Comparison of ENCODE assay signal across 11 cellular contexts in the genomic region with DNA sequence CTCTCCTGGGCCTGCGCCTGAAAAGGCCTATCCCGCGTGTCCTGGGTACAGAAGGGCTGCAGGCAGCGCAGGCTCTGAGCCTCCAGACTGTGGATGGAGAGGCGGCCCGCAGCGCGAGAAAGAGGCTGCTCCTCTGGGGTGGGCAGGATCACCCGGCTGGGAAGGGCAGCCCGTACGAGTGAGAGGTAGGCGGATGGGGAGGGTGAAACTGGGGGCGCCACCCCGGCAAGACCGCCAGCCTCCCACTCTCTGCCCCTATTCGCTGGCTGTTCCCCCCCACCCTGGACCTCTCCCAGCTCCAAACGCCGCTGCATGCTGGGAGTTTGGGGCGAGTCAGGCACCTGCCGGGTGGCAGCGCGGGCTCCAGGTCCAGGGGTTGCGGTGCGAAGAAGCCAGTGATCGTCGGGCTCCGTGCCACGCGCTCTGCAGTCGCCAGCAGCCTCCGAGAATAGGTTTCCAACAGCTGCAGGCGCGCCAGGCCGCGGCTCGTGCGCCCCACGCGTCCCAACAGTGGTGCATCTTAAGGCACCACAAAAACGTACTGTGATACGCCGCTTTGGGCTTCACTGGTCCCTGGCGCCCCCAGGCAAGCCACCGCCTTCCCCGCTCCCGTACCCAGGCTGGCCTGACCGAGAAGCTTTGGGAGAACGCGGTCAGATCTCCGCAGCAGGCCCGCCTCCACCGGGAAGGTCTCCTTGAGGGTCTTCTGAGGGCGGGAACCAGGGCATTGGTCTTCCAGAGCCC. TPM values are rescaled to one million over a fixed set of nuclear protein-coding genes. Genes with fewer than 3 reads are reported as not detected.
DNase-seq lines count a peak whose midpoint lies in the region; ATAC-seq, FAIRE-seq and TF ChIP-seq lines count a peak whose summit lies in the region.
"Had no signal": no experiment of that assay in that cellular context is flagged by ENCODE, and none has a peak within 500 bp of the region (broad histone marks: within the 10 kb centered on the region; RNA-seq: fewer than 3 reads in every experiment).

No MANE protein-coding gene starts in this region.

- CTCF ChIA-PET in K562 (lab: Yijun Ruan, JAX; ENCODE audit: low intra/inter-chr PET ratio): no interaction called here

- no peak for TF ChIP-seq EP300 in K562 (IDR thresholded peaks at IDR 0.05; ENCODE audit: low read length)

- no peak overlapping the region for H3K4me3 ChIP-seq in K562

- no peak overlapping the region for H3K27ac ChIP-seq in K562 (ENCODE audit: extremely low read depth, low read depth, low read length)

- peaks cover 44% of the 10 kb centered on the region; the same call in 2 of the 3 replicates for H3K36me3 ChIP-seq in K562 (ENCODE audit: control insufficient read depth, insufficient read depth, low read length)

- no peaks in the 10 kb centered on the region for H4K20me1 ChIP-seq in K562 (replicated peaks; ENCODE audit: control insufficient read depth, insufficient read depth, low read length)

- WGBS in K562 (ENCODE audit: insufficient coverage, low coverage, missing lambda C conversion rate): 89% methylated on average over 32 of the region's 53 CpGs

- no peak for FAIRE-seq in K562 (lab: Jason Lieb, UNC)

- peak; percentile 25 for TF ChIP-seq POLR2A in K562 (conservative IDR thresholded peaks at IDR 0.05)

- no peaks in the 10 kb centered on the region for H3K9me1 ChIP-seq in K562 (ENCODE audit: control insufficient read depth, insufficient read depth, low read length)

- peaks cover 8% of the 10 kb centered on the region for H3K79me2 ChIP-seq in K562 (ENCODE audit: control insufficient read depth, insufficient read depth, low read length)

- ATAC-seq in K562 (no peak), GM19463 (IDR thresholded peaks at IDR 0.05; ENCODE audit: unreplicated experiment) (no peak)
- ATAC-seq: activated naive CD4-positive, alpha-beta T cell treated with anti-CD3 and anti-CD28 coated beads, Interleukin-2, amount 50 U/mL, for 72 hours had no signal

- H2AFZ ChIP-seq in K562 (ENCODE audit: low read depth, low read length): no peak overlapping the region

- TF ChIP-seq CTCF in K562 (IDR thresholded peaks at IDR 0.05 in 2 of 3, conservative IDR thresholded peaks at IDR 0.05 in 1 of 3; ENCODE audit: insufficient read depth in 2 of 3, low read depth in 1 of 3, low read length in 3 of 3): no peak

- peaks cover 2 to 84% of the 10 kb centered on the region in 2 experiments; a peak in 4 of 5 replicates for H3K4me1 ChIP-seq in K562 (replicated peaks in 1 of 2; ENCODE audit: control insufficient read depth in 2 of 2, insufficient read depth in 2 of 2, low read length in 2 of 2)

- no peak overlapping the region for H3K4me2 ChIP-seq in K562 (ENCODE audit: insufficient read depth, low read length)

- TF ChIP-seq RAD21 in K562 (CRISPR knock-in tag; conservative IDR thresholded peaks at IDR 0.05 in 1 of 2, IDR thresholded peaks at IDR 0.05 in 1 of 2): no peak

- DNase-seq in DMS 273 (lab: John Stamatoyannopoulos, UW; ENCODE audit: unreplicated experiment): peak; percentile 74
- DNase-seq in DMS 273 treated with DMSO at 0.1 percent for 48 hours (lab: John Stamatoyannopoulos, UW): no peak
- peak in 1 of 4 experiments; percentile 10 for DNase-seq in K562 (ENCODE audit: extremely low read depth in 1 of 4, low spot score in 3 of 4)
- peak; percentile 79 for DNase-seq in myocyte (ENCODE audit: low read depth)
- no peak for DNase-seq in cardiac septum (ENCODE audit: low spot score)
- DNase-seq: 8988T; activated CD4-positive, alpha-beta T cell treated with anti-CD3 and anti-CD28 coated beads for 1 hour; SHP77 had no signal

- no peaks in the 10 kb centered on the region for H3K27me3 ChIP-seq in K562 (ENCODE audit: control insufficient read depth in 2 of 2, insufficient read depth in 2 of 2, low read length in 2 of 2)

- in situ Hi-C loops in K562 (cut with MboI): no loop called here

- intact Hi-C loops in K562 (cut with micrococcal nuclease): no loop called here
- intact Hi-C loops in cardiac septum (cut with DNase I): no loop called here

- BruUV-seq in K562 (replicated peaks; lab: Mats Ljungman, UMichigan): no TSS peak

- H3K9me3 ChIP-seq in K562 (replicated peaks; ENCODE audit: control insufficient read depth, insufficient read depth, low read depth, low read length): no peaks in the 10 kb centered on the region

- no peak overlapping the region; a peak in 1 of 4 replicates for H3K9ac ChIP-seq in K562 (ENCODE audit: insufficient read depth in 1 of 2, low read depth in 2 of 2, low read length in 2 of 2)

- POLR2A ChIA-PET in K562 (lab: Yijun Ruan, JAX): interaction anchor here (0.9 to 10.2 kb wide), 2 partner anchors 8 to 14 kb away, joined by 4 to 103 read pairs; a partner anchor contains a TSS

RNA-seq across cellular contexts. Expression of a gene that starts 1.1 kb away (rescaled TPM):
- 0.67 TPM in 1 of 2 replicates, not detected in the other for total RNA-seq in K562 (2011; cell fraction: chromatin; rRNA removed; ENCODE audit: low replicate concordance)
- 0.66 TPM in 1 of 2 replicates, not detected in the other for total RNA-seq in K562 (2011; cell fraction: nucleolus; rRNA removed)
- not detected in 2 replicates for total RNA-seq in K562 (2011; cell fraction: nucleoplasm; rRNA removed)
- total RNA-seq in K562 (2014; rRNA removed): not detected in 2 replicates
- not detected in 2 replicates for total RNA-seq in K562 (2014; rRNA removed; fragmentation: Illumina TruSeq; extraction: Trizol)
- total RNA-seq in K562 (2015; rRNA removed; fragmentation: Illumina TruSeq; extraction: Trizol): not detected in 2 replicates
- not detected in 2 replicates for total RNA-seq in K562 (2021)
- polyA plus RNA-seq in K562 (2011; rRNA removed): not detected in 2 replicates
- not detected in 2 replicates for polyA plus RNA-seq in K562 (2011; cell fraction: cytosol; rRNA removed)
- 0.62 and 0.75 TPM in 2 replicates for polyA plus RNA-seq in K562 (2011; cell fraction: nucleus; rRNA removed)
- polyA plus RNA-seq in K562 (2012): not detected in 2 replicates
- polyA plus RNA-seq in K562 (2014; fragmentation: Illumina TruSeq; extraction: Trizol): not detected in 2 replicates
- not detected for polyA plus RNA-seq in K562 (2014; fragmentation: Nextera tagmentation; extraction: Ambion mirVana)
- not detected in 2 replicates for polyA plus RNA-seq in K562 (2014; rRNA removed)
- polyA minus RNA-seq in K562 (2011; rRNA and poly(A)+ RNA removed): not detected in 2 replicates
- not detected in 2 replicates for polyA minus RNA-seq in K562 (2011; cell fraction: cytosol; rRNA and poly(A)+ RNA removed)
- polyA minus RNA-seq in K562 (2011; cell fraction: nucleus; rRNA and poly(A)+ RNA removed): 0.33 TPM in 1 of 2 replicates, not detected in the other
- total RNA-seq in myocyte: 1.1 and 3.1 TPM in 2 replicates
- polyA plus RNA-seq in myocyte (2012): 0.55 TPM
- total RNA-seq in cardiac septum: not detected
- total RNA-seq: activated naive CD4-positive, alpha-beta T cell treated with anti-CD3 and anti-CD28 coated beads, Interleukin-2, amount 50 U/mL, for 72 hours had no signal

RNA-seq across cellular contexts. Expression of a gene that starts 3.8 kb away (rescaled TPM):
- total RNA-seq in K562 (2011; cell fraction: chromatin; rRNA removed; ENCODE audit: low replicate concordance): 9.2 and 25.2 TPM in 2 replicates
- 28.7 TPM in 2 replicates for total RNA-seq in K562 (2011; cell fraction: nucleolus; rRNA removed)
- 18.7 and 18.8 TPM in 2 replicates for total RNA-seq in K562 (2011; cell fraction: nucleoplasm; rRNA removed)
- total RNA-seq in K562 (2014; rRNA removed) (46.2 and 67.8 TPM in 2 replicates), K562 (2014; rRNA removed; fragmentation: Illumina TruSeq; extraction: Trizol) (10.1 and 15.6 TPM in 2 replicates), K562 (2015; rRNA removed; fragmentation: Illumina TruSeq; extraction: Trizol) (22.9 and 26.3 TPM in 2 replicates), K562 (2021) (53.7 and 54.7 TPM in 2 replicates), myocyte (19.9 and 22.6 TPM in 2 replicates), cardiac septum (25.5 TPM)
- polyA plus RNA-seq in K562 (2011; rRNA removed) (16.5 and 28.7 TPM in 2 replicates), K562 (2014; fragmentation: Illumina TruSeq; extraction: Trizol) (19.8 and 24.3 TPM in 2 replicates), K562 (2014; fragmentation: Nextera tagmentation; extraction: Ambion mirVana) (1 to 10 TPM; 4.3 to 5.1 TPM), K562 (2014; rRNA removed) (45.4 and 46.8 TPM in 2 replicates)
- polyA plus RNA-seq in K562 (2011; cell fraction: cytosol; rRNA removed): 18.4 and 31.1 TPM in 2 replicates
- 30.1 and 38.7 TPM in 2 replicates for polyA plus RNA-seq in K562 (2011; cell fraction: nucleus; rRNA removed)
- polyA plus RNA-seq in K562 (2012): 34.0 and 53.1 TPM in 2 replicates
- 3.4 and 4.4 TPM in 2 replicates for polyA minus RNA-seq in K562 (2011; rRNA and poly(A)+ RNA removed)
- 16.9 and 22.0 TPM in 2 replicates for polyA minus RNA-seq in K562 (2011; cell fraction: cytosol; rRNA and poly(A)+ RNA removed)
- 14.0 and 16.9 TPM in 2 replicates for polyA minus RNA-seq in K562 (2011; cell fraction: nucleus; rRNA and poly(A)+ RNA removed)
- polyA plus RNA-seq in myocyte (2012): 30.7 TPM

RNA-seq across cellular contexts. Expression of a gene that starts 8.3 kb away (rescaled TPM):
- total RNA-seq in K562 (2011; cell fraction: chromatin; rRNA removed; ENCODE audit: low replicate concordance): 18.2 and 103 TPM in 2 replicates
- total RNA-seq in K562 (2011; cell fraction: nucleolus; rRNA removed): 94.2 and 142 TPM in 2 replicates
- total RNA-seq in K562 (2011; cell fraction: nucleoplasm; rRNA removed): 30.2 and 40.8 TPM in 2 replicates
- total RNA-seq in K562 (2014; rRNA removed) (115 and 117 TPM in 2 replicates), K562 (2014; rRNA removed; fragmentation: Illumina TruSeq; extraction: Trizol) (2.6 and 8.0 TPM in 2 replicates), K562 (2015; rRNA removed; fragmentation: Illumina TruSeq; extraction: Trizol) (24.5 and 28.3 TPM in 2 replicates), K562 (2021) (106 and 108 TPM in 2 replicates), myocyte (46.8 and 66.4 TPM in 2 replicates), cardiac septum (18.3 TPM)
- polyA plus RNA-seq in K562 (2011; rRNA removed) (21.1 and 53.1 TPM in 2 replicates), K562 (2014; fragmentation: Illumina TruSeq; extraction: Trizol) (47.3 and 78.3 TPM in 2 replicates), K562 (2014; fragmentation: Nextera tagmentation; extraction: Ambion mirVana) (1 to 10 TPM in 1 of 2 experiments, under 1 TPM in 1; 0.97 to 7.2 TPM), K562 (2014; rRNA removed) (56.5 and 80.8 TPM in 2 replicates)
- 43.4 and 116 TPM in 2 replicates for polyA plus RNA-seq in K562 (2011; cell fraction: cytosol; rRNA removed)
- polyA plus RNA-seq in K562 (2011; cell fraction: nucleus; rRNA removed): 109 and 185 TPM in 2 replicates
- polyA plus RNA-seq in K562 (2012): 65.0 and 71.4 TPM in 2 replicates
- 24.5 and 41.6 TPM in 2 replicates for polyA minus RNA-seq in K562 (2011; rRNA and poly(A)+ RNA removed)
- polyA minus RNA-seq in K562 (2011; cell fraction: cytosol; rRNA and poly(A)+ RNA removed): 108 and 113 TPM in 2 replicates
- 42.1 and 44.9 TPM in 2 replicates for polyA minus RNA-seq in K562 (2011; cell fraction: nucleus; rRNA and poly(A)+ RNA removed)
- 36.7 TPM for polyA plus RNA-seq in myocyte (2012)

RNA-seq across cellular contexts. Expression of a gene that starts 9.6 kb away (rescaled TPM):
- total RNA-seq in K562 (2011; cell fraction: chromatin; rRNA removed; ENCODE audit: low replicate concordance): 9.9 and 36.5 TPM in 2 replicates
- 44.1 and 46.0 TPM in 2 replicates for total RNA-seq in K562 (2011; cell fraction: nucleolus; rRNA removed)
- 27.9 and 32.7 TPM in 2 replicates for total RNA-seq in K562 (2011; cell fraction: nucleoplasm; rRNA removed)
- 69.2 and 110 TPM in 2 replicates for total RNA-seq in K562 (2014; rRNA removed)
- 17.8 and 20.7 TPM in 2 replicates for total RNA-seq in K562 (2014; rRNA removed; fragmentation: Illumina TruSeq; extraction: Trizol)
- total RNA-seq in K562 (2015; rRNA removed; fragmentation: Illumina TruSeq; extraction: Trizol): 24.4 and 28.6 TPM in 2 replicates
- 61.9 and 68.8 TPM in 2 replicates for total RNA-seq in K562 (2021)
- 36.3 and 38.3 TPM in 2 replicates for polyA plus RNA-seq in K562 (2011; rRNA removed)
- 65.6 and 158 TPM in 2 replicates for polyA plus RNA-seq in K562 (2011; cell fraction: cytosol; rRNA removed)
- 37.4 and 52.6 TPM in 2 replicates for polyA plus RNA-seq in K562 (2011; cell fraction: nucleus; rRNA removed)
- 49.8 and 53.8 TPM in 2 replicates for polyA plus RNA-seq in K562 (2012)
- 41.5 and 44.1 TPM in 2 replicates for polyA plus RNA-seq in K562 (2014; fragmentation: Illumina TruSeq; extraction: Trizol)
- polyA plus RNA-seq in K562 (2014; fragmentation: Nextera tagmentation; extraction: Ambion mirVana): 1 to 10 TPM; 3.7 to 4.4 TPM
- polyA plus RNA-seq in K562 (2014; rRNA removed): 47.7 and 69.1 TPM in 2 replicates
- 14.7 and 22.4 TPM in 2 replicates for polyA minus RNA-seq in K562 (2011; rRNA and poly(A)+ RNA removed)
- 42.2 and 50.7 TPM in 2 replicates for polyA minus RNA-seq in K562 (2011; cell fraction: cytosol; rRNA and poly(A)+ RNA removed)
- 16.2 and 16.4 TPM in 2 replicates for polyA minus RNA-seq in K562 (2011; cell fraction: nucleus; rRNA and poly(A)+ RNA removed)
- total RNA-seq in myocyte: 0.51 and 2.7 TPM in 2 replicates
- 0.59 TPM for polyA plus RNA-seq in myocyte (2012)
- total RNA-seq in cardiac septum: 1.8 TPM

RNA-seq across cellular contexts. Expression of a gene that starts 13.5 kb away (rescaled TPM):
- total RNA-seq in K562 (2011; cell fraction: chromatin; rRNA removed; ENCODE audit: low replicate concordance): 0.44 TPM in 1 of 2 replicates, not detected in the other
- 0.79 TPM in 1 of 2 replicates, not detected in the other for total RNA-seq in K562 (2011; cell fraction: nucleolus; rRNA removed)
- not detected in 2 replicates for total RNA-seq in K562 (2011; cell fraction: nucleoplasm; rRNA removed)
- total RNA-seq in K562 (2014; rRNA removed) (not detected in 2 replicates), K562 (2014; rRNA removed; fragmentation: Illumina TruSeq; extraction: Trizol) (not detected in 2 replicates), K562 (2015; rRNA removed; fragmentation: Illumina TruSeq; extraction: Trizol) (not detected in 2 replicates), K562 (2021) (not detected in 2 replicates), myocyte (0.24 TPM in 1 of 2 replicates, not detected in the other), cardiac septum (not detected)
- polyA plus RNA-seq in K562 (2011; rRNA removed) (not detected in 2 replicates), K562 (2014; fragmentation: Illumina TruSeq; extraction: Trizol) (not detected in 2 replicates), K562 (2014; fragmentation: Nextera tagmentation; extraction: Ambion mirVana) (not detected), K562 (2014; rRNA removed) (not detected in 2 replicates)
- 0.10 and 0.13 TPM in 2 replicates for polyA plus RNA-seq in K562 (2011; cell fraction: cytosol; rRNA removed)
- polyA plus RNA-seq in K562 (2011; cell fraction: nucleus; rRNA removed): 0.21 TPM in 1 of 2 replicates, not detected in the other
- polyA plus RNA-seq in K562 (2012): not detected in 2 replicates
- polyA minus RNA-seq in K562 (2011; rRNA and poly(A)+ RNA removed): not detected in 2 replicates
- not detected in 2 replicates for polyA minus RNA-seq in K562 (2011; cell fraction: cytosol; rRNA and poly(A)+ RNA removed)
- polyA minus RNA-seq in K562 (2011; cell fraction: nucleus; rRNA and poly(A)+ RNA removed): not detected in 2 replicates
- polyA plus RNA-seq in myocyte (2012): not detected
- total RNA-seq: ureter had no signal

Comparison
In these comparisons a context has a peak if more than half of its experiments do, and no peak if none do; other contexts are left out.
1. DNase-seq: peak in DMS 273 (single experiment) and myocyte (single experiment); none in DMS 273 treated with DMSO at 0.1 percent for 48 hours (single experiment) and cardiac septum (single experiment).